1 cellular context compared by ENCODE assay signal in the genomic region with DNA sequence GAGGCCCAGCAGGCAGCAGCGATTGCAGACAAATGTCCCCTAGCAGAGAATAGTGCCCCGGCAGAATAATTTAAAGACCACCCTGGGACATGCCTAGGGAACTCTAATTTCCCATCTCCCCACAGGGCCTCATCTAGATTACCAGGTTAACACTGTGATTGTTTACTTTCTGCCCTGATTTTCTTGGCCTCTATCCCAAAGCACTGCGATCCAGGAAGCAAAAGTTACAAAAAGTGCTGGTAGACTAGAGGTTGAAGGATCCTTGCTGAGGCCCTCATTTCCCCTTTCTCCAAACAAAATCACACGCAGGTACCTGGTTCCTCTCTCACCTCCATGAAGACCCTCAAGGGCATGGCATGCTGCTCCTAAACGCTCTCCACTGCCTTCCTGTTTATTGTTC.
TF ChIP-seq lines count a peak whose summit lies in the region.

No MANE protein-coding gene starts in this region.

TF ChIP-seq in GM23338, 12 proteins besides CTCF, POLR2A, EP300 and RAD21 (continued from another document):
- TF ChIP-seq NANOG (IDR thresholded peaks at IDR 0.05; ENCODE audit: borderline replicate concordance) (no peak), CREB1 (CRISPR knock-in tag; IDR thresholded peaks at IDR 0.05; ENCODE audit: low read depth) (no peak), EZH2 (IDR thresholded peaks at IDR 0.05; ENCODE audit: low read depth, unreplicated experiment) (no peak), EZH2phosphoT487 (IDR thresholded peaks at IDR 0.05; ENCODE audit: unreplicated experiment) (no peak), POLR2AphosphoS5 (IDR thresholded peaks at IDR 0.05; ENCODE audit: low read depth) (no peak), ZNF331 (CRISPR knock-in tag; IDR thresholded peaks at IDR 0.05; ENCODE audit: low read depth) (no peak), JUNB (IDR thresholded peaks at IDR 0.05; ENCODE audit: unreplicated experiment) (no peak)
- TF ChIP-seq, protein P1, sequence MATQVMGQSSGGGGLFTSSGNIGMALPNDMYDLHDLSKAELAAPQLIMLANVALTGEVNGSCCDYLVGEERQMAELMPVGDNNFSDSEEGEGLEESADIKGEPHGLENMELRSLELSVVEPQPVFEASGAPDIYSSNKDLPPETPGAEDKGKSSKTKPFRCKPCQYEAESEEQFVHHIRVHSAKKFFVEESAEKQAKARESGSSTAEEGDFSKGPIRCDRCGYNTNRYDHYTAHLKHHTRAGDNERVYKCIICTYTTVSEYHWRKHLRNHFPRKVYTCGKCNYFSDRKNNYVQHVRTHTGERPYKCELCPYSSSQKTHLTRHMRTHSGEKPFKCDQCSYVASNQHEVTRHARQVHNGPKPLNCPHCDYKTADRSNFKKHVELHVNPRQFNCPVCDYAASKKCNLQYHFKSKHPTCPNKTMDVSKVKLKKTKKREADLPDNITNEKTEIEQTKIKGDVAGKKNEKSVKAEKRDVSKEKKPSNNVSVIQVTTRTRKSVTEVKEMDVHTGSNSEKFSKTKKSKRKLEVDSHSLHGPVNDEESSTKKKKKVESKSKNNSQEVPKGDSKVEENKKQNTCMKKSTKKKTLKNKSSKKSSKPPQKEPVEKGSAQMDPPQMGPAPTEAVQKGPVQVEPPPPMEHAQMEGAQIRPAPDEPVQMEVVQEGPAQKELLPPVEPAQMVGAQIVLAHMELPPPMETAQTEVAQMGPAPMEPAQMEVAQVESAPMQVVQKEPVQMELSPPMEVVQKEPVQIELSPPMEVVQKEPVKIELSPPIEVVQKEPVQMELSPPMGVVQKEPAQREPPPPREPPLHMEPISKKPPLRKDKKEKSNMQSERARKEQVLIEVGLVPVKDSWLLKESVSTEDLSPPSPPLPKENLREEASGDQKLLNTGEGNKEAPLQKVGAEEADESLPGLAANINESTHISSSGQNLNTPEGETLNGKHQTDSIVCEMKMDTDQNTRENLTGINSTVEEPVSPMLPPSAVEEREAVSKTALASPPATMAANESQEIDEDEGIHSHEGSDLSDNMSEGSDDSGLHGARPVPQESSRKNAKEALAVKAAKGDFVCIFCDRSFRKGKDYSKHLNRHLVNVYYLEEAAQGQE (IDR thresholded peaks at IDR 0.05; ENCODE audit: unreplicated experiment), result no peak
- TF ChIP-seq, protein P2, sequence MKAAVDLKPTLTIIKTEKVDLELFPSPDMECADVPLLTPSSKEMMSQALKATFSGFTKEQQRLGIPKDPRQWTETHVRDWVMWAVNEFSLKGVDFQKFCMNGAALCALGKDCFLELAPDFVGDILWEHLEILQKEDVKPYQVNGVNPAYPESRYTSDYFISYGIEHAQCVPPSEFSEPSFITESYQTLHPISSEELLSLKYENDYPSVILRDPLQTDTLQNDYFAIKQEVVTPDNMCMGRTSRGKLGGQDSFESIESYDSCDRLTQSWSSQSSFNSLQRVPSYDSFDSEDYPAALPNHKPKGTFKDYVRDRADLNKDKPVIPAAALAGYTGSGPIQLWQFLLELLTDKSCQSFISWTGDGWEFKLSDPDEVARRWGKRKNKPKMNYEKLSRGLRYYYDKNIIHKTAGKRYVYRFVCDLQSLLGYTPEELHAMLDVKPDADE (IDR thresholded peaks at IDR 0.05), result no peak
- TF ChIP-seq, protein P3, sequence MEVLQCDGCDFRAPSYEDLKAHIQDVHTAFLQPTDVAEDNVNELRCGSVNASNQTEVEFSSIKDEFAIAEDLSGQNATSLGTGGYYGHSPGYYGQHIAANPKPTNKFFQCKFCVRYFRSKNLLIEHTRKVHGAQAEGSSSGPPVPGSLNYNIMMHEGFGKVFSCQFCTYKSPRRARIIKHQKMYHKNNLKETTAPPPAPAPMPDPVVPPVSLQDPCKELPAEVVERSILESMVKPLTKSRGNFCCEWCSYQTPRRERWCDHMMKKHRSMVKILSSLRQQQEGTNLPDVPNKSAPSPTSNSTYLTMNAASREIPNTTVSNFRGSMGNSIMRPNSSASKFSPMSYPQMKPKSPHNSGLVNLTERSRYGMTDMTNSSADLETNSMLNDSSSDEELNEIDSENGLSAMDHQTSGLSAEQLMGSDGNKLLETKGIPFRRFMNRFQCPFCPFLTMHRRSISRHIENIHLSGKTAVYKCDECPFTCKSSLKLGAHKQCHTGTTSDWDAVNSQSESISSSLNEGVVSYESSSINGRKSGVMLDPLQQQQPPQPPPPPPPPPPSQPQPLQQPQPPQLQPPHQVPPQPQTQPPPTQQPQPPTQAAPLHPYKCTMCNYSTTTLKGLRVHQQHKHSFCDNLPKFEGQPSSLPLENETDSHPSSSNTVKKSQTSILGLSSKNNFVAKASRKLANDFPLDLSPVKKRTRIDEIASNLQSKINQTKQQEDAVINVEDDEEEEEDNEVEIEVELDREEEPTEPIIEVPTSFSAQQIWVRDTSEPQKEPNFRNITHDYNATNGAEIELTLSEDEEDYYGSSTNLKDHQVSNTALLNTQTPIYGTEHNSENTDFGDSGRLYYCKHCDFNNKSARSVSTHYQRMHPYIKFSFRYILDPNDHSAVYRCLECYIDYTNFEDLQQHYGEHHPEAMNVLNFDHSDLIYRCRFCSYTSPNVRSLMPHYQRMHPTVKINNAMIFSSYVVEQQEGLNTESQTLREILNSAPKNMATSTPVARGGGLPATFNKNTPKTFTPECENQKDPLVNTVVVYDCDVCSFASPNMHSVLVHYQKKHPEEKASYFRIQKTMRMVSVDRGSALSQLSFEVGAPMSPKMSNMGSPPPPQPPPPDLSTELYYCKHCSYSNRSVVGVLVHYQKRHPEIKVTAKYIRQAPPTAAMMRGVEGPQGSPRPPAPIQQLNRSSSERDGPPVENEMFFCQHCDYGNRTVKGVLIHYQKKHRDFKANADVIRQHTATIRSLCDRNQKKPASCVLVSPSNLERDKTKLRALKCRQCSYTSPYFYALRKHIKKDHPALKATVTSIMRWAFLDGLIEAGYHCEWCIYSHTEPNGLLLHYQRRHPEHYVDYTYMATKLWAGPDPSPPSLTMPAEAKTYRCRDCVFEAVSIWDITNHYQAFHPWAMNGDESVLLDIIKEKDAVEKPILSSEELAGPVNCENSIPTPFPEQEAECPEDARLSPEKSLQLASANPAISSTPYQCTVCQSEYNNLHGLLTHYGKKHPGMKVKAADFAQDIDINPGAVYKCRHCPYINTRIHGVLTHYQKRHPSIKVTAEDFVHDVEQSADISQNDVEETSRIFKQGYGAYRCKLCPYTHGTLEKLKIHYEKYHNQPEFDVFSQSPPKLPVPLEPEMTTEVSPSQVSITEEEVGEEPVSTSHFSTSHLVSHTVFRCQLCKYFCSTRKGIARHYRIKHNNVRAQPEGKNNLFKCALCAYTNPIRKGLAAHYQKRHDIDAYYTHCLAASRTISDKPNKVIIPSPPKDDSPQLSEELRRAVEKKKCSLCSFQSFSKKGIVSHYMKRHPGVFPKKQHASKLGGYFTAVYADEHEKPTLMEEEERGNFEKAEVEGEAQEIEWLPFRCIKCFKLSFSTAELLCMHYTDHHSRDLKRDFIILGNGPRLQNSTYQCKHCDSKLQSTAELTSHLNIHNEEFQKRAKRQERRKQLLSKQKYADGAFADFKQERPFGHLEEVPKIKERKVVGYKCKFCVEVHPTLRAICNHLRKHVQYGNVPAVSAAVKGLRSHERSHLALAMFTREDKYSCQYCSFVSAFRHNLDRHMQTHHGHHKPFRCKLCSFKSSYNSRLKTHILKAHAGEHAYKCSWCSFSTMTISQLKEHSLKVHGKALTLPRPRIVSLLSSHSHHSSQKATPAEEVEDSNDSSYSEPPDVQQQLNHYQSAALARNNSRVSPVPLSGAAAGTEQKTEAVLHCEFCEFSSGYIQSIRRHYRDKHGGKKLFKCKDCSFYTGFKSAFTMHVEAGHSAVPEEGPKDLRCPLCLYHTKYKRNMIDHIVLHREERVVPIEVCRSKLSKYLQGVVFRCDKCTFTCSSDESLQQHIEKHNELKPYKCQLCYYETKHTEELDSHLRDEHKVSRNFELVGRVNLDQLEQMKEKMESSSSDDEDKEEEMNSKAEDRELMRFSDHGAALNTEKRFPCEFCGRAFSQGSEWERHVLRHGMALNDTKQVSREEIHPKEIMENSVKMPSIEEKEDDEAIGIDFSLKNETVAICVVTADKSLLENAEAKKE (CRISPR knock-in tag; IDR thresholded peaks at IDR 0.05), result no peak
TF ChIP-seq in GM23338: peak in this region for 0.
